8 cellular contexts compared by ENCODE assay signal in the genomic region with DNA sequence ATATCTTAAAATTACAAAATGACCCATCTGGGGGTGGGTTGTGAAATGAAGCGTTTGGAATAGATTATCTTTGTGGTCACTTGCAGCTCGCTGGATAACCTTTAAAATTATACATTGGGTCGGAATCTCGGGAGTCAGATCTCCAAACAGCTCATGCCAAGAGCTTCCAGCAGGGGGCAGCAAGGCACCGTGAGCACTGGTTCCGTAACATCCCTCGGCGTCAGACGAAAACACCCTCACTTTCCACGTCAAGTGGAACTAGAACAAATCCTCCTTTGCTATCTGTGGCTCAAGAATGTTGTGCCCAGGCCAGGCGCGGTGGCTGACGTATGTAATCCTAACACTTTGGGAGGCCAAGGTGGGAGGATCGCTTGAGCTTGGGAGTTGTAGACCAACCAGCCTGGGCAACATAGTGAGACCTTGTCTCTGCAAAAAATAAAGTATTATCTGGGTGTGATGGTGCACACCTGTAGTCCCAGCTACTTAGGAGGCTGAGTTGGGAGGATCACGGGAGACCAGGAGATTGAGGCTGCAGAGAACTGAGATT. TPM values are rescaled to one million over a fixed set of nuclear protein-coding genes. Genes with fewer than 3 reads are reported as not detected.
A peak's percentile ranks its signal among the peaks of the same experiment; 100 is the strongest.
DNase-seq lines count a peak whose midpoint lies in the region; ATAC-seq and TF ChIP-seq lines count a peak whose summit lies in the region.

No MANE protein-coding gene starts in this region.

- WGBS in neuronal stem cell (ENCODE audit: extremely low coverage in 2 of 2, insufficient read length in 2 of 2, insufficient replicate concordance in 1 of 2), 2 donors: no CpG with 5 or more reads among the region's 15 CpGs

- no peak overlapping the region for H3K18ac ChIP-seq in neuronal stem cell (ENCODE audit: low read length)

- H3K4me2 ChIP-seq in neuronal stem cell (ENCODE audit: insufficient read depth, low read length, poor library complexity, severe bottlenecking): no peak overlapping the region

- H2BK120ac ChIP-seq in neuronal stem cell (ENCODE audit: low read depth, low read length): no peak overlapping the region

- H3K23ac ChIP-seq in neuronal stem cell (ENCODE audit: low read depth, low read length, poor library complexity): no peak overlapping the region

- peak; percentile 86 for TF ChIP-seq CTCF in GM10266 (IDR thresholded peaks at IDR 0.05; ENCODE audit: control insufficient read depth, insufficient read depth, low read depth, missing control alignments)
- peak; percentile 96 for TF ChIP-seq CTCF in fibroblast of pulmonary artery (IDR thresholded peaks at IDR 0.05; ENCODE audit: low read length, missing control alignments)

- no peak overlapping the region for H2BK5ac ChIP-seq in neuronal stem cell (ENCODE audit: low read length)

- no peak overlapping the region for H3K14ac ChIP-seq in neuronal stem cell (ENCODE audit: low read length)

- peaks cover 3 to 30% of the 10 kb centered on the region in 2 donors for H3K36me3 ChIP-seq in neuronal stem cell (replicated peaks in 1 of 2; ENCODE audit: control insufficient read depth in 2 of 2, insufficient read depth in 2 of 2, low read length in 2 of 2)

- H3K79me1 ChIP-seq in neuronal stem cell (ENCODE audit: low read depth, low read length): no peaks in the 10 kb centered on the region

- H3K9me3 Mint-ChIP-seq in activated T-helper 1 cell treated with anti-CD3 and anti-CD28 coated beads, Interleukin-12 subunit alpha, Interleukin-12 subunit beta, Interleukin-2, Interleukin-4 antibody, amounts not matched to agents 30 ng/mL and 10 ng/mL and 1 ng/mL, durations not matched to agents 14 hours and 24 hours and 36 hours: no peaks in the 10 kb centered on the region

- H3K4me1 ChIP-seq in neuronal stem cell (ENCODE audit: control insufficient read depth in 2 of 2, insufficient read depth in 1 of 2, low read depth in 1 of 2, low read length in 2 of 2): peaks cover 2 to 7% of the 10 kb centered on the region in 2 donors

- H3K9me3 ChIP-seq in neuronal stem cell (replicated peaks in 1 of 2; ENCODE audit: control insufficient read depth in 2 of 2, insufficient read depth in 1 of 2, low read depth in 1 of 2, low read length in 2 of 2): no peaks in the 10 kb centered on the region

- peak; percentile 61 for ATAC-seq in stimulated activated naive CD8-positive, alpha-beta T cell treated with anti-CD3 and anti-CD28 coated beads, Interleukin-15, Interleukin-2, amounts not matched to agents 100 U/mL and 50 U/mL, for 24 hours
- no peak for ATAC-seq in GM19452 (IDR thresholded peaks at IDR 0.05; ENCODE audit: unreplicated experiment)

- no peak overlapping the region for H2BK12ac ChIP-seq in neuronal stem cell (ENCODE audit: low read length)

- H4K91ac ChIP-seq in neuronal stem cell (ENCODE audit: low read depth, low read length, poor library complexity): no peak overlapping the region

- no peak overlapping the region for H2AFZ ChIP-seq in neuronal stem cell (ENCODE audit: low read length)

- H2BK15ac ChIP-seq in neuronal stem cell (ENCODE audit: low read length): no peak overlapping the region

- H3K27me3 Mint-ChIP-seq in activated T-helper 1 cell treated with anti-CD3 and anti-CD28 coated beads, Interleukin-12 subunit alpha, Interleukin-12 subunit beta, Interleukin-2, Interleukin-4 antibody, amounts not matched to agents 30 ng/mL and 10 ng/mL and 1 ng/mL, durations not matched to agents 14 hours and 24 hours and 36 hours (ENCODE audit: insufficient read depth): peaks cover 4% of the 10 kb centered on the region

- H3K36me3 Mint-ChIP-seq in activated T-helper 1 cell treated with anti-CD3 and anti-CD28 coated beads, Interleukin-12 subunit alpha, Interleukin-12 subunit beta, Interleukin-2, Interleukin-4 antibody, amounts not matched to agents 30 ng/mL and 10 ng/mL and 1 ng/mL, durations not matched to agents 14 hours and 24 hours and 36 hours (ENCODE audit: low read depth): no peaks in the 10 kb centered on the region

- intact Hi-C loops in activated T-helper 1 cell treated with anti-CD3 and anti-CD28 coated beads, Interleukin-12 subunit alpha, Interleukin-12 subunit beta, Interleukin-2, Interleukin-4 antibody, amounts not matched to agents 30 ng/mL and 10 ng/mL and 1 ng/mL, durations not matched to agents 14 hours and 24 hours and 36 hours (cut with micrococcal nuclease): loop anchor here (1.0 to 10.0 kb wide), 5 partner anchors 140 to 836 kb away; partner anchors contain the start of gene OSBPL11

- peaks cover 22% of the 10 kb centered on the region for H3K4me1 Mint-ChIP-seq in activated T-helper 1 cell treated with anti-CD3 and anti-CD28 coated beads, Interleukin-12 subunit alpha, Interleukin-12 subunit beta, Interleukin-2, Interleukin-4 antibody, amounts not matched to agents 30 ng/mL and 10 ng/mL and 1 ng/mL, durations not matched to agents 14 hours and 24 hours and 36 hours (ENCODE audit: low read depth)

- H4K8ac ChIP-seq in neuronal stem cell (ENCODE audit: low read depth, low read length): no peak overlapping the region

- peak; percentile 76 for DNase-seq in GM10266 (ENCODE audit: extremely low spot score)
- DNase-seq in LHCN-M2 (ENCODE audit: low read depth): peak; percentile 85
- peak; percentile 84 for DNase-seq in RPMI8226
- peak; percentile 55 for DNase-seq in activated T-helper 1 cell treated with anti-CD3 and anti-CD28 coated beads, Interleukin-12 subunit alpha, Interleukin-12 subunit beta, Interleukin-2, Interleukin-4 antibody, amounts not matched to agents 30 ng/mL and 10 ng/mL and 1 ng/mL, durations not matched to agents 14 hours and 24 hours and 36 hours (ENCODE audit: low spot score)
- peak; percentile 96 for DNase-seq in fibroblast of pulmonary artery (ENCODE audit: low read depth)
- DNase-seq in neuronal stem cell (ENCODE audit: low spot score): peak; percentile 68
- DNase-seq in stimulated activated naive CD8-positive, alpha-beta T cell treated with anti-CD3 and anti-CD28 coated beads, Interleukin-15, Interleukin-2, amounts not matched to agents 100 U/mL and 50 U/mL, for 24 hours: peak; percentile 83

- no peak overlapping the region for H2AK5ac ChIP-seq in neuronal stem cell (ENCODE audit: low read depth, low read length)

- H3K4me3 ChIP-seq in fibroblast of pulmonary artery (replicated peaks; ENCODE audit: low read depth, low read length) (no peak overlapping the region), neuronal stem cell (ENCODE audit: low read length in 2 of 2) (no peak overlapping the region)

- H3K27me3 ChIP-seq in neuronal stem cell (ENCODE audit: control insufficient read depth in 3 of 3, insufficient read depth in 3 of 3, low read depth in 1 of 3, low read length in 3 of 3): no peaks in the 10 kb centered on the region

- no peak overlapping the region for H3K27ac ChIP-seq in neuronal stem cell (replicated peaks; ENCODE audit: low read length)

- no peak overlapping the region for H3K4me3 Mint-ChIP-seq in activated T-helper 1 cell treated with anti-CD3 and anti-CD28 coated beads, Interleukin-12 subunit alpha, Interleukin-12 subunit beta, Interleukin-2, Interleukin-4 antibody, amounts not matched to agents 30 ng/mL and 10 ng/mL and 1 ng/mL, durations not matched to agents 14 hours and 24 hours and 36 hours

- H3K4ac ChIP-seq in neuronal stem cell (ENCODE audit: low read length): no peak overlapping the region

- H3K27ac Mint-ChIP-seq in activated T-helper 1 cell treated with anti-CD3 and anti-CD28 coated beads, Interleukin-12 subunit alpha, Interleukin-12 subunit beta, Interleukin-2, Interleukin-4 antibody, amounts not matched to agents 30 ng/mL and 10 ng/mL and 1 ng/mL, durations not matched to agents 14 hours and 24 hours and 36 hours: peak overlapping the region; percentile 25

- H3K9ac ChIP-seq in neuronal stem cell (ENCODE audit: low read depth, low read length, poor library complexity): no peak overlapping the region

RNA-seq across cellular contexts. Expression of gene UMPS, which starts 31.1 kb away (rescaled TPM):
- total RNA-seq in LHCN-M2 (2014; rRNA removed): 31.7 and 39.3 TPM in 2 replicates
- polyA plus RNA-seq in LHCN-M2 (2012): 20.7 TPM
- 54.2 and 56.3 TPM in 2 replicates for total RNA-seq in activated T-helper 1 cell treated with anti-CD3 and anti-CD28 coated beads, Interleukin-12 subunit alpha, Interleukin-12 subunit beta, Interleukin-2, Interleukin-4 antibody, amounts not matched to agents 30 ng/mL and 10 ng/mL and 1 ng/mL, durations not matched to agents 14 hours and 24 hours and 36 hours
- polyA plus RNA-seq in neuronal stem cell (2013, experiment 1 of 2): 13.8 TPM
- 13.2 TPM for polyA plus RNA-seq in neuronal stem cell (2013, experiment 2 of 2)
